In the genomic region with DNA sequence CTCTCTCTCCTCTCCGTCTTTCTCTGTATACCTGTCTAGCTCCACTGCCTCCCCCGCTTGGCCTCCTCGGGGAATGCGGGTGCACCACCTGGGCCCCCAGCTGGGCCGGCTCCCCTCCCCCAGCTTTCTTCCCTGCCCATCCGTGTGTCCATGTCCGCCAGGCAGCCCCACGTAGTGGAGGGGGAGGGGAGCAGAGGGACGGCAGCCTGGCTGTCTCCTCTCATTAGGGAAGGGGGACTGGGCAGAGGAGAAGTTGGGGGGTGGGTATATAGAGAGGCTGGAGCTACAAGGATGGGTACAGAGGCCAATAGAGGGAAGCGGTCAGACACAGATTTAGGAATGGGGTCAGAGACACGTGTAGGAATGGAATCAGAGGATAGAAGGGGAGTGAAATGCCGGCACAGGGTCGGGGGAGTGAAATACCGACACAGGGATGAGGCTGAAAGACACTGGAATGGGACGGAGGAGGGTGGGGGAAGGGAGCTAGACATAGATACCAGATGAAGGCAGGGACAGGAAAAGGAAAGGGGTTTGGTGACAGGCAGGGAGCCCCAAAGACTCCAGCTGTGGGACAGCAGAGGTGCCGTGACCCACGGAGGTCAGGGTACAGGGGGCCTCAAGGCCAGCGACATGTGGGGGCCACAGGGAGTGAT, we compare ENCODE assay signal across 7 cellular contexts. TPM values are rescaled to one million over a fixed set of nuclear protein-coding genes. Genes with fewer than 3 reads are reported as not detected.
DNase-seq lines count a peak whose midpoint lies in the region; ATAC-seq and TF ChIP-seq lines count a peak whose summit lies in the region.

No MANE protein-coding gene starts in this region.

- peak overlapping the region; percentile 95 to 96 for H3K27ac ChIP-seq in lung (ENCODE audit: low read depth in 1 of 2, low read length in 1 of 2)
- H3K27ac ChIP-seq in thoracic aorta = peak overlapping the region; percentile 89 to 91

- no peak for ATAC-seq in lung (ENCODE audit: insufficient read depth, low FRiP score)
- no peak for ATAC-seq in thoracic aorta (ENCODE audit: insufficient number of reproducible peaks, low FRiP score, low read depth)

- H3K9ac ChIP-seq in Loucy (ENCODE audit: low read depth, low read length, poor library complexity, severe bottlenecking) = no peak overlapping the region

- WGBS in lung, 2 donors = 31 to 37% methylated on average over 18 of the region's 18 CpGs

- H3K4me3 ChIP-seq in Loucy (ENCODE audit: low read length, poor library complexity, severe bottlenecking) = no peak overlapping the region
- H3K4me3 ChIP-seq in lung = no peak overlapping the region
- peak overlapping the region; percentile 80 for H3K4me3 ChIP-seq in thoracic aorta

- TF ChIP-seq CTCF in Loucy (conservative IDR thresholded peaks at IDR 0.05; ENCODE audit: low read length) = no peak
- TF ChIP-seq CTCF in lung (IDR thresholded peaks at IDR 0.05; ENCODE audit: control extremely low read depth, extremely low read depth) = no peak
- no peak for TF ChIP-seq CTCF in thoracic aorta (IDR thresholded peaks at IDR 0.05)

- no peak overlapping the region for H2AFZ ChIP-seq in Loucy (ENCODE audit: low read length)

- peaks cover 5% of the 10 kb centered on the region for H4K20me1 ChIP-seq in Loucy (ENCODE audit: insufficient read depth, low read length, poor library complexity, severe bottlenecking)

- H3K36me3 ChIP-seq in Loucy (ENCODE audit: insufficient read depth, low read length) = no peaks in the 10 kb centered on the region
- H3K36me3 ChIP-seq in lung (ENCODE audit: control insufficient read depth in 2 of 2, insufficient read depth in 2 of 2, low read length in 2 of 2) = peaks cover 0 to 5% of the 10 kb centered on the region in 2 donors
- H3K36me3 ChIP-seq in thoracic aorta = no peaks in the 10 kb centered on the region

- no peaks in the 10 kb centered on the region for H3K9me2 ChIP-seq in Loucy (replicated peaks; ENCODE audit: low read depth, low read length)

- H3K4me1 ChIP-seq in Loucy (ENCODE audit: insufficient read depth, low read length, poor library complexity, severe bottlenecking) (peaks cover 46% of the 10 kb centered on the region), lung (ENCODE audit: control insufficient read depth in 2 of 2, insufficient read depth in 2 of 2, low read length in 2 of 2) (peaks cover 6 to 12% of the 10 kb centered on the region in 2 donors), thoracic aorta (ENCODE audit: control insufficient read depth in 1 of 2, low read depth in 2 of 2) (peaks cover 16 to 33% of the 10 kb centered on the region in 2 donors)

- H3K79me2 ChIP-seq in Loucy (ENCODE audit: insufficient read depth, low read length) = no peaks in the 10 kb centered on the region

- no peaks in the 10 kb centered on the region for H3K27me3 ChIP-seq in Loucy (ENCODE audit: insufficient read depth, low read length, poor library complexity, severe bottlenecking)
- no peaks in the 10 kb centered on the region for H3K27me3 ChIP-seq in lung (ENCODE audit: control insufficient read depth, insufficient read depth)
- H3K27me3 ChIP-seq in thoracic aorta (replicated peaks; ENCODE audit: insufficient read depth) = no peaks in the 10 kb centered on the region

- H3K4me2 ChIP-seq in Loucy (ENCODE audit: low read depth, low read length, poor library complexity, severe bottlenecking) = peak overlapping the region; percentile 40

- H3F3A ChIP-seq in Loucy (ENCODE audit: low read depth) = no peaks in the 10 kb centered on the region

- no peaks in the 10 kb centered on the region for H3K9me3 ChIP-seq in Loucy (ENCODE audit: insufficient read depth, low read depth, low read length)
- H3K9me3 ChIP-seq in lung (ENCODE audit: control insufficient read depth in 2 of 2, insufficient read depth in 1 of 2, low read length in 1 of 2) = no peaks in the 10 kb centered on the region
- no peaks in the 10 kb centered on the region for H3K9me3 ChIP-seq in thoracic aorta

- DNase-seq in dermis blood vessel endothelial cell (peak; percentile 20), lung (ENCODE audit: low spot score) (no peak), thoracic aorta (ENCODE audit: low spot score) (no peak), NCI-H1048 (lab: John Stamatoyannopoulos, UW) (no peak), NCI-H2081 (lab: John Stamatoyannopoulos, UW) (no peak), Kasumi-1 (lab: John Stamatoyannopoulos, UW) (no peak)

RNA-seq across cellular contexts. Expression of a gene that starts 2.8 kb away (rescaled TPM):
- 154 and 187 TPM in 2 replicates for total RNA-seq in dermis blood vessel endothelial cell
- total RNA-seq in lung = 100 to 1,000 TPM in 1 of 2 donors, 10 to 100 TPM in 1; 90.4 to 117 TPM
- polyA plus RNA-seq in lung = 10 to 100 TPM; 76.9 to 97.6 TPM
- 10 to 100 TPM; 61.7 to 84.3 TPM for total RNA-seq in thoracic aorta

RNA-seq across cellular contexts. Expression of a gene that starts 40.0 kb away (rescaled TPM):
- total RNA-seq in dermis blood vessel endothelial cell = 56.5 and 62.3 TPM in 2 replicates
- total RNA-seq in lung = 100 to 1,000 TPM; 168 to 225 TPM
- 100 to 1,000 TPM in 1 of 2 donors, 10 to 100 TPM in 1; 59.2 to 202 TPM for polyA plus RNA-seq in lung
- total RNA-seq in thoracic aorta = 100 to 1,000 TPM in 1 of 2 donors, 10 to 100 TPM in 1; 77.7 to 178 TPM

RNA-seq across cellular contexts. Expression of a gene that starts 42.1 kb away (rescaled TPM):
- total RNA-seq in dermis blood vessel endothelial cell = 50.0 and 81.6 TPM in 2 replicates
- 10 to 100 TPM; 17.6 to 76.8 TPM for total RNA-seq in lung
- 10 to 100 TPM; 55.0 to 69.4 TPM for polyA plus RNA-seq in lung
- total RNA-seq in thoracic aorta = 10 to 100 TPM; 24.9 to 48.5 TPM

RNA-seq across cellular contexts. Expression of a gene that starts 56.7 kb away (rescaled TPM):
- total RNA-seq in dermis blood vessel endothelial cell = 4.0 and 7.8 TPM in 2 replicates
- 100 to 1,000 TPM in 1 of 2 donors, 10 to 100 TPM in 1; 80.8 to 177 TPM for total RNA-seq in lung
- polyA plus RNA-seq in lung = 1,000 to 10,000 TPM in 1 of 2 donors, 100 to 1,000 TPM in 1; 235 to 1,011 TPM
- 100 to 1,000 TPM; 111 to 333 TPM for total RNA-seq in thoracic aorta
